1 cellular context compared by ENCODE assay signal in genomic region chr19:35279985-35280821, GRCh38.
TF ChIP-seq lines count a peak whose summit lies in the region.

No MANE protein-coding gene starts in this region.

TF ChIP-seq in GM23338, 12 proteins besides CTCF, POLR2A, EP300 and RAD21 (continued from another document):
- TF ChIP-seq, protein P1, sequence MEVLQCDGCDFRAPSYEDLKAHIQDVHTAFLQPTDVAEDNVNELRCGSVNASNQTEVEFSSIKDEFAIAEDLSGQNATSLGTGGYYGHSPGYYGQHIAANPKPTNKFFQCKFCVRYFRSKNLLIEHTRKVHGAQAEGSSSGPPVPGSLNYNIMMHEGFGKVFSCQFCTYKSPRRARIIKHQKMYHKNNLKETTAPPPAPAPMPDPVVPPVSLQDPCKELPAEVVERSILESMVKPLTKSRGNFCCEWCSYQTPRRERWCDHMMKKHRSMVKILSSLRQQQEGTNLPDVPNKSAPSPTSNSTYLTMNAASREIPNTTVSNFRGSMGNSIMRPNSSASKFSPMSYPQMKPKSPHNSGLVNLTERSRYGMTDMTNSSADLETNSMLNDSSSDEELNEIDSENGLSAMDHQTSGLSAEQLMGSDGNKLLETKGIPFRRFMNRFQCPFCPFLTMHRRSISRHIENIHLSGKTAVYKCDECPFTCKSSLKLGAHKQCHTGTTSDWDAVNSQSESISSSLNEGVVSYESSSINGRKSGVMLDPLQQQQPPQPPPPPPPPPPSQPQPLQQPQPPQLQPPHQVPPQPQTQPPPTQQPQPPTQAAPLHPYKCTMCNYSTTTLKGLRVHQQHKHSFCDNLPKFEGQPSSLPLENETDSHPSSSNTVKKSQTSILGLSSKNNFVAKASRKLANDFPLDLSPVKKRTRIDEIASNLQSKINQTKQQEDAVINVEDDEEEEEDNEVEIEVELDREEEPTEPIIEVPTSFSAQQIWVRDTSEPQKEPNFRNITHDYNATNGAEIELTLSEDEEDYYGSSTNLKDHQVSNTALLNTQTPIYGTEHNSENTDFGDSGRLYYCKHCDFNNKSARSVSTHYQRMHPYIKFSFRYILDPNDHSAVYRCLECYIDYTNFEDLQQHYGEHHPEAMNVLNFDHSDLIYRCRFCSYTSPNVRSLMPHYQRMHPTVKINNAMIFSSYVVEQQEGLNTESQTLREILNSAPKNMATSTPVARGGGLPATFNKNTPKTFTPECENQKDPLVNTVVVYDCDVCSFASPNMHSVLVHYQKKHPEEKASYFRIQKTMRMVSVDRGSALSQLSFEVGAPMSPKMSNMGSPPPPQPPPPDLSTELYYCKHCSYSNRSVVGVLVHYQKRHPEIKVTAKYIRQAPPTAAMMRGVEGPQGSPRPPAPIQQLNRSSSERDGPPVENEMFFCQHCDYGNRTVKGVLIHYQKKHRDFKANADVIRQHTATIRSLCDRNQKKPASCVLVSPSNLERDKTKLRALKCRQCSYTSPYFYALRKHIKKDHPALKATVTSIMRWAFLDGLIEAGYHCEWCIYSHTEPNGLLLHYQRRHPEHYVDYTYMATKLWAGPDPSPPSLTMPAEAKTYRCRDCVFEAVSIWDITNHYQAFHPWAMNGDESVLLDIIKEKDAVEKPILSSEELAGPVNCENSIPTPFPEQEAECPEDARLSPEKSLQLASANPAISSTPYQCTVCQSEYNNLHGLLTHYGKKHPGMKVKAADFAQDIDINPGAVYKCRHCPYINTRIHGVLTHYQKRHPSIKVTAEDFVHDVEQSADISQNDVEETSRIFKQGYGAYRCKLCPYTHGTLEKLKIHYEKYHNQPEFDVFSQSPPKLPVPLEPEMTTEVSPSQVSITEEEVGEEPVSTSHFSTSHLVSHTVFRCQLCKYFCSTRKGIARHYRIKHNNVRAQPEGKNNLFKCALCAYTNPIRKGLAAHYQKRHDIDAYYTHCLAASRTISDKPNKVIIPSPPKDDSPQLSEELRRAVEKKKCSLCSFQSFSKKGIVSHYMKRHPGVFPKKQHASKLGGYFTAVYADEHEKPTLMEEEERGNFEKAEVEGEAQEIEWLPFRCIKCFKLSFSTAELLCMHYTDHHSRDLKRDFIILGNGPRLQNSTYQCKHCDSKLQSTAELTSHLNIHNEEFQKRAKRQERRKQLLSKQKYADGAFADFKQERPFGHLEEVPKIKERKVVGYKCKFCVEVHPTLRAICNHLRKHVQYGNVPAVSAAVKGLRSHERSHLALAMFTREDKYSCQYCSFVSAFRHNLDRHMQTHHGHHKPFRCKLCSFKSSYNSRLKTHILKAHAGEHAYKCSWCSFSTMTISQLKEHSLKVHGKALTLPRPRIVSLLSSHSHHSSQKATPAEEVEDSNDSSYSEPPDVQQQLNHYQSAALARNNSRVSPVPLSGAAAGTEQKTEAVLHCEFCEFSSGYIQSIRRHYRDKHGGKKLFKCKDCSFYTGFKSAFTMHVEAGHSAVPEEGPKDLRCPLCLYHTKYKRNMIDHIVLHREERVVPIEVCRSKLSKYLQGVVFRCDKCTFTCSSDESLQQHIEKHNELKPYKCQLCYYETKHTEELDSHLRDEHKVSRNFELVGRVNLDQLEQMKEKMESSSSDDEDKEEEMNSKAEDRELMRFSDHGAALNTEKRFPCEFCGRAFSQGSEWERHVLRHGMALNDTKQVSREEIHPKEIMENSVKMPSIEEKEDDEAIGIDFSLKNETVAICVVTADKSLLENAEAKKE (CRISPR knock-in tag; IDR thresholded peaks at IDR 0.05): no peak
- TF ChIP-seq EZH2phosphoT487 (IDR thresholded peaks at IDR 0.05; ENCODE audit: unreplicated experiment): no peak
TF ChIP-seq in GM23338: peak in this region for 0.
